In the genomic region with DNA sequence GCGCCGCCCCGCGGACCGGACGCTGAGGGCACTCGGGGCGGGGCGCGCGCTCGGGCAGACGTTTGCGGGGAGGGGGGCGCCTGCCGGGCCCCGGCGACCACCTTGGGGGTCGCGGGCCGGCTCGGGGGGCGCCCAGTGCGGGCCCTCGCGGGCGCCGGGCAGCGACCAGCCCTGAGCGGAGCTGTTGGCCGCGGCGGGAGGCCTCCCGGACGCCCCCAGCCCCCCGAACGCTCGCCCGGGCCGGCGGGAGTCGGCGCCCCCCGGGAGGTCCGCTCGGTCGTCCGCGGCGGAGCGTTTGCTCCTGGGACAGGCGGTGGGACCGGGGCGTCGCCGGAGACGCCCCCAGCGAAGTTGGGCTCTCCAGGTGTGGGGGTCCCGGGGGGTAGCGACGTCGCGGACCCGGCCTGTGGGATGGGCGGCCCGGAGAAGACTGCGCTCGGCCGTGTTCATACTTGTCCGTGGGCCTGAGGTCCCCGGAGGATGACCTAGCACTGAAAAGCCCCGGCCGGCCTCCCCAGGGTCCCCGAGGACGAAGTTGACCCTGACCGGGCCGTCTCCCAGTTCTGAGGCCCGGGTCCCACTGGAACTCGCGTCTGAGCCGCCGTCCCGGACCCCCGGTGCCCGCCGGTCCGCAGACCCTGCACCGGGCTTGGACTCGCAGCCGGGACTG, we compare ENCODE assay signal across 8 cellular contexts. TPM values are rescaled to one million over a fixed set of nuclear protein-coding genes. Genes with fewer than 3 reads are reported as not detected.
DNase-seq lines count a peak whose midpoint lies in the region; ATAC-seq and TF ChIP-seq lines count a peak whose summit lies in the region.

No MANE protein-coding gene starts in this region.

- H3K27ac Mint-ChIP-seq in H9 (no peak overlapping the region), activated B cell treated with CpG ODN at 0.5 μM for 24 hours (peak overlapping the region; percentile 80)

- no peak overlapping the region for H4K5ac ChIP-seq in H9 (ENCODE audit: insufficient read length, low read depth, low read length)

- no peak overlapping the region for H3K18ac ChIP-seq in H9 (ENCODE audit: insufficient read length, low read depth, low read length)

- H2BK120ac ChIP-seq in H9 (ENCODE audit: low read depth, low read length, poor library complexity, severe bottlenecking), result no peak overlapping the region

- H3K23ac ChIP-seq in H9 (ENCODE audit: insufficient read length, low read depth, low read length), result no peak overlapping the region

- H3K36me3 Mint-ChIP-seq in H9 (ENCODE audit: insufficient read depth in 1 of 3, low read depth in 3 of 3) (peaks cover 7 to 21% (median 17%) of the 10 kb centered on the region in 3 experiments), activated B cell treated with CpG ODN at 0.5 μM for 24 hours (ENCODE audit: low read depth) (peaks cover 14% of the 10 kb centered on the region)

- H3K14ac ChIP-seq in H9 (ENCODE audit: insufficient read depth, low read length), result no peak overlapping the region

- H3K4me1 ChIP-seq in H9 (ENCODE audit: insufficient read depth, low read length) (no peaks in the 10 kb centered on the region), heart left ventricle (peaks cover 0 to 69% (median 37%) of the 10 kb centered on the region in 12 donors)

- H4K8ac ChIP-seq in H9 (replicated peaks; ENCODE audit: insufficient read length, low read depth, low read length), result no peak overlapping the region

- no peak overlapping the region for H2AK5ac ChIP-seq in H9 (ENCODE audit: insufficient read length, low read length)

- ATAC-seq in activated B cell treated with CpG ODN at 0.5 μM for 24 hours (ENCODE audit: low read depth) (no peak), heart left ventricle (no peak)

- H3K23me2 ChIP-seq in H9 (ENCODE audit: insufficient read length, low read depth, low read length, poor library complexity, severe bottlenecking), result peaks cover 14% of the 10 kb centered on the region

- CTCF ChIA-PET in activated B cell treated with CpG ODN at 0.5 μM for 24 hours (lab: Charles Lee), result no interaction called here

- H3K27ac ChIP-seq in H9 (ENCODE audit: insufficient read length, low read depth, low read length) (no peak overlapping the region), heart left ventricle (peak overlapping the region; percentile 41 to 96 (median 89))

- no peak for DNase-seq in H9
- DNase-seq in activated B cell treated with CpG ODN at 0.5 μM for 24 hours, result no peak
- DNase-seq in heart left ventricle, result peak in 1 of 5 donors; percentile 69
- DNase-seq in skeletal muscle cell (ENCODE audit: low read depth), result no peak
- DNase-seq in NCI-H82 (lab: John Stamatoyannopoulos, UW), result no peak
- DNase-seq in HuH-7 (ENCODE audit: low spot score), result no peak
- no peak for DNase-seq in activated CD4-positive, alpha-beta T cell treated with anti-CD3 and anti-CD28 coated beads for 4 hours
- DNase-seq in inferior parietal cortex (ENCODE audit: extremely low spot score), result no peak

- H2BK15ac ChIP-seq in H9 (ENCODE audit: low read depth, low read length), result no peak overlapping the region

- H2BK5ac ChIP-seq in H9 (ENCODE audit: insufficient read length, low read length), result no peak overlapping the region

- H3K4me1 Mint-ChIP-seq in H9 (peaks cover 15 to 22% of the 10 kb centered on the region in 2 experiments), activated B cell treated with CpG ODN at 0.5 μM for 24 hours (peaks cover 36% of the 10 kb centered on the region)

- intact Hi-C loops in activated B cell treated with CpG ODN at 0.5 μM for 24 hours (cut with micrococcal nuclease) (no loop called here), heart left ventricle (cut with DNase I) (no loop called here)

- peak overlapping the region; percentile 76 for H3K9ac ChIP-seq in H9 (ENCODE audit: extremely low read depth, insufficient read length, low read length)

- H3K56ac ChIP-seq in H9 (ENCODE audit: insufficient read length, low read depth, low read length), result no peak overlapping the region

- H3K4ac ChIP-seq in H9 (ENCODE audit: low read depth, low read length), result no peak overlapping the region

- H2BK12ac ChIP-seq in H9 (ENCODE audit: insufficient read length, low read depth, low read length), result no peak overlapping the region

- H3K36me3 ChIP-seq in heart left ventricle, result peaks cover 0 to 17% (median 0%) of the 10 kb centered on the region in 9 donors

- H3K4me2 ChIP-seq in H9 (ENCODE audit: insufficient read depth, insufficient read length, low read length), result peak overlapping the region; percentile 99

- H3K27me3 Mint-ChIP-seq in H9 (ENCODE audit: low read depth), result no peaks in the 10 kb centered on the region
- no peaks in the 10 kb centered on the region for H3K27me3 Mint-ChIP-seq in activated B cell treated with CpG ODN at 0.5 μM for 24 hours

- H3K79me2 ChIP-seq in H9 (ENCODE audit: insufficient read depth, low read length), result peaks cover 27% of the 10 kb centered on the region; the same call in 1 of the 2 replicates

- no peaks in the 10 kb centered on the region for H3K9me3 ChIP-seq in H9 (ENCODE audit: control insufficient read depth, low read depth, low read length)
- no peaks in the 10 kb centered on the region for H3K9me3 ChIP-seq in heart left ventricle

- H3K27me3 ChIP-seq in H9 (ENCODE audit: insufficient read depth, low read length) (no peaks in the 10 kb centered on the region), heart left ventricle (no peaks in the 10 kb centered on the region)

- no CpG with 5 or more reads among the region's 90 CpGs for WGBS in H9 (ENCODE audit: extremely low coverage, insufficient read length, low lambda C conversion rate)
- WGBS in heart left ventricle, 4 donors, result 0 to 1% (median 1%) methylated on average over 17 to 90 of the region's 90 CpGs

- no peak overlapping the region for H3T11ph ChIP-seq in H9 (ENCODE audit: low read length)

- POLR2A ChIA-PET in activated B cell treated with CpG ODN at 0.5 μM for 24 hours (lab: Charles Lee), result interaction anchor here (0.8 to 1.1 kb wide), 3 partner anchors 63 to 146 kb away, joined by 3 to 5 read pairs (median 3); a partner anchor contains a TSS

- H2AFZ ChIP-seq in H9 (ENCODE audit: low read length), result no peak overlapping the region

- TF ChIP-seq POLR2A in heart left ventricle (IDR thresholded peaks at IDR 0.05), result no peak

- peaks cover 9% of the 10 kb centered on the region for H3K79me1 ChIP-seq in H9 (ENCODE audit: insufficient read depth, low read depth, low read length, poor library complexity, severe bottlenecking)

- H3K4me3 ChIP-seq in heart left ventricle (peak overlapping the region; percentile 61 to 88 (median 78)), skeletal muscle cell (ENCODE audit: low read depth, low read length) (peak overlapping the region; percentile 74)

- peak overlapping the region; percentile 87 to 88 for H3K4me3 Mint-ChIP-seq in H9
- H3K4me3 Mint-ChIP-seq in activated B cell treated with CpG ODN at 0.5 μM for 24 hours, result peak overlapping the region; percentile 89

- H3K9me3 Mint-ChIP-seq in H9 (no peaks in the 10 kb centered on the region), activated B cell treated with CpG ODN at 0.5 μM for 24 hours (no peaks in the 10 kb centered on the region)

- TF ChIP-seq CTCF in H9 (conservative IDR thresholded peaks at IDR 0.05) (no peak), activated B cell treated with CpG ODN at 0.5 μM for 24 hours (IDR thresholded peaks at IDR 0.05) (no peak), heart left ventricle (IDR thresholded peaks at IDR 0.05) (no peak)

- no peak overlapping the region for H4K91ac ChIP-seq in H9 (ENCODE audit: insufficient read length, low read depth, low read length)

- peaks cover 4% of the 10 kb centered on the region for H4K20me1 ChIP-seq in H9 (ENCODE audit: control insufficient read depth, insufficient read depth, insufficient read length)

- H2BK20ac ChIP-seq in H9 (ENCODE audit: low read depth, low read length, poor library complexity, severe bottlenecking), result no peak overlapping the region

RNA-seq across cellular contexts. Expression of a gene that starts 0.6 kb away (rescaled TPM):
- total RNA-seq in H9 (2021), result 74.3 and 75.5 TPM in 2 replicates
- 62.0 and 67.6 TPM in 2 replicates for total RNA-seq in activated B cell treated with CpG ODN at 0.5 μM for 24 hours
- total RNA-seq in heart left ventricle, result 10 to 100 TPM; 44.7 to 92.0 (median 50.7) TPM
- polyA plus RNA-seq in heart left ventricle, result 10 to 100 TPM; 49.1 to 56.4 TPM

RNA-seq across cellular contexts. Expression of a gene that starts 31.6 kb away (rescaled TPM):
- total RNA-seq in H9 (2021), result 25.6 and 28.4 TPM in 2 replicates
- 0.29 and 0.64 TPM in 2 replicates for total RNA-seq in activated B cell treated with CpG ODN at 0.5 μM for 24 hours
- 1 to 10 TPM in 6 of 9 donors, under 1 TPM in 3; 0.60 to 2.2 (median 1.8) TPM for total RNA-seq in heart left ventricle
- 1 to 10 TPM; 1.0 to 1.6 TPM for polyA plus RNA-seq in heart left ventricle

RNA-seq across cellular contexts. Expression of a gene that starts 32.1 kb away (rescaled TPM):
- total RNA-seq in H9 (2021) (41.3 and 46.3 TPM in 2 replicates), activated B cell treated with CpG ODN at 0.5 μM for 24 hours (111 and 127 TPM in 2 replicates), heart left ventricle (10 to 100 TPM in 8 of 9 donors, 1 to 10 TPM in 1; 9.9 to 78.9 (median 20.0) TPM)
- polyA plus RNA-seq in heart left ventricle, result 10 to 100 TPM; 10.1 to 18.7 TPM

RNA-seq across cellular contexts. Expression of a gene that starts 35.4 kb away (rescaled TPM):
- total RNA-seq in H9 (2021), result 179 and 191 TPM in 2 replicates
- total RNA-seq in activated B cell treated with CpG ODN at 0.5 μM for 24 hours, result 172 and 185 TPM in 2 replicates
- 100 to 1,000 TPM; 201 to 584 (median 450) TPM for total RNA-seq in heart left ventricle
- 1,000 to 10,000 TPM in 1 of 2 donors, 100 to 1,000 TPM in 1; 459 to 1,034 TPM for polyA plus RNA-seq in heart left ventricle

RNA-seq across cellular contexts. Expression of a gene that starts 42.2 kb away (rescaled TPM):
- 286 and 300 TPM in 2 replicates for total RNA-seq in H9 (2021)
- 64.5 and 68.4 TPM in 2 replicates for total RNA-seq in activated B cell treated with CpG ODN at 0.5 μM for 24 hours
- 100 to 1,000 TPM in 1 of 9 donors, 10 to 100 TPM in 8; 25.8 to 115 (median 60.5) TPM for total RNA-seq in heart left ventricle
- 10 to 100 TPM; 31.5 to 33.6 TPM for polyA plus RNA-seq in heart left ventricle
